8 cellular contexts compared by ENCODE assay signal in the genomic region with DNA sequence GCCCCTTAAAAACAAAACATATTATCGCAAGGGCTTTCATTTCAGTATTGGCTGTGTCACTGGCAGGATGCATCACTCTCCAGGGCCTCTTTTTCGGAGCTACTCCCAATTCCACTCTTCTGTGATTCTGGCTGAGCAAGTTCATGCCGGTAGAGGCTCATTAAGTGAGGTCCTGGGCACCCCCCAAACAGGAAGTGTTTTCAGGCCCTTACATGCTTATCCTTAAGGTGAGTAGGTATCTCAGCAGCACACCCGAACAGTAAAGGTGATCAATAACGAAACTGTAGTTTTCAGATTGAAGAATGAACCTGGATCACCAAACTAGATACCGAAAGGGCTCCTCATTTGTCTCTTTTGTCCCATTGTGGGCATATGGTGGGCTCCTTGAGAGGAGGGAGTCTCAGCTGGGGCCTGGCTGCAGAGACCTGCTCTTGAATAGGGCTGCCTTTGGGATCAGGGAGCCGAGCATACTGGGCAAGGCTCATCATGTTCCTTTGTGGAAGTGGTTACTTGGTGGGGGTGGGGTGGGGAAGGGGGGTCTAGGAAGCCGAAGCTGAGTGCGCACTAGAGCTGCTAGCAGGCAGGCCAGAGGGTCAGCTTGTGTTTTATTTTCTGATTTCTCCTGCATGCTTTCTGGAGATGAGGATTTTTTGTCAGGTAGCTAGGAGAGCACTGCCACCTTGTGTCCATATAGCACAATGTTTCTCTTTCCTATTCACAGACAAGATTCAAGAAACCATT.
A peak's percentile ranks its signal among the peaks of the same experiment; 100 is the strongest.
DNase-seq lines count a peak whose midpoint lies in the region; ATAC-seq and TF ChIP-seq lines count a peak whose summit lies in the region.

No MANE protein-coding gene starts in this region.

- intact Hi-C loops in activated CD4-positive, alpha-beta memory T cell treated with anti-CD3 and anti-CD28 coated beads for 36 hours (cut with micrococcal nuclease) = loop anchor here (1.0 kb wide), 2 partner anchors 66 to 72 kb away; no protein-coding TSS in a partner anchor

- ATAC-seq in HG03095 (IDR thresholded peaks at IDR 0.05; ENCODE audit: unreplicated experiment) (peak; percentile 52), esophagus mucosa (peak; percentile 74), naive B cell (ENCODE audit: low read depth in 2 of 2) (peak; percentile 65 to 74), GM18505 (IDR thresholded peaks at IDR 0.05; ENCODE audit: unreplicated experiment) (no peak)

- no peaks in the 10 kb centered on the region for H3K27me3 Mint-ChIP-seq in activated CD4-positive, alpha-beta memory T cell treated with anti-CD3 and anti-CD28 coated beads for 36 hours
- no peaks in the 10 kb centered on the region for H3K27me3 Mint-ChIP-seq in naive B cell

- POLR2A ChIA-PET in activated CD4-positive, alpha-beta memory T cell treated with anti-CD3 and anti-CD28 coated beads for 36 hours (lab: Charles Lee) = interaction anchor here (1.3 to 2.6 kb wide), 3 partner anchors 49 to 73 kb away, joined by 4 to 17 read pairs (median 14); partner anchors contain the start of genes CDS2 and PCNA

- H3K4me3 Mint-ChIP-seq in activated CD4-positive, alpha-beta memory T cell treated with anti-CD3 and anti-CD28 coated beads for 36 hours = no peak overlapping the region
- H3K4me3 Mint-ChIP-seq in naive B cell = no peak overlapping the region

- no peaks in the 10 kb centered on the region for H3K9me3 Mint-ChIP-seq in activated CD4-positive, alpha-beta memory T cell treated with anti-CD3 and anti-CD28 coated beads for 36 hours
- no peaks in the 10 kb centered on the region for H3K9me3 Mint-ChIP-seq in naive B cell

- peak overlapping the region; percentile 73 for H3K27ac Mint-ChIP-seq in activated CD4-positive, alpha-beta memory T cell treated with anti-CD3 and anti-CD28 coated beads for 36 hours
- H3K27ac Mint-ChIP-seq in naive B cell = peak overlapping the region in 5 of 6 donors; percentile 20 to 89 (median 80)

- H3K36me3 Mint-ChIP-seq in activated CD4-positive, alpha-beta memory T cell treated with anti-CD3 and anti-CD28 coated beads for 36 hours = peaks cover 13% of the 10 kb centered on the region
- H3K36me3 Mint-ChIP-seq in naive B cell = peaks cover 0 to 17% of the 10 kb centered on the region in 2 donors

- TF ChIP-seq POLR2A in GM18505 (IDR thresholded peaks at IDR 0.05; ENCODE audit: borderline replicate concordance, extremely low read depth, insufficient read depth, insufficient read length) = no peak

- DNase-seq in activated T-cell treated with anti-CD3 and anti-CD28 coated beads for 24 hours (ENCODE audit: low read depth) = peak; percentile 7
- no peak for DNase-seq in activated T-cell treated with anti-CD3 and anti-CD28 coated beads for 4 hours
- DNase-seq in NCI-H460 (ENCODE audit: extremely low read depth, low read depth) = peak; percentile 69
- DNase-seq in activated CD4-positive, alpha-beta memory T cell treated with anti-CD3 and anti-CD28 coated beads for 36 hours = peak; percentile 49
- DNase-seq in naive B cell = peak; percentile 50

- peaks cover 24% of the 10 kb centered on the region for H3K4me1 Mint-ChIP-seq in activated CD4-positive, alpha-beta memory T cell treated with anti-CD3 and anti-CD28 coated beads for 36 hours (ENCODE audit: low read depth)
- H3K4me1 Mint-ChIP-seq in naive B cell = peaks cover 4 to 9% (median 6%) of the 10 kb centered on the region in 3 donors

- CTCF ChIA-PET in activated CD4-positive, alpha-beta memory T cell treated with anti-CD3 and anti-CD28 coated beads for 36 hours (lab: Charles Lee) = interaction anchor here (0.6 to 7.2 kb wide), 22 partner anchors 8 to 420 kb away, joined by 3 to 208 read pairs (median 7); partner anchors contain the start of gene CDS2
